In the genomic region with DNA sequence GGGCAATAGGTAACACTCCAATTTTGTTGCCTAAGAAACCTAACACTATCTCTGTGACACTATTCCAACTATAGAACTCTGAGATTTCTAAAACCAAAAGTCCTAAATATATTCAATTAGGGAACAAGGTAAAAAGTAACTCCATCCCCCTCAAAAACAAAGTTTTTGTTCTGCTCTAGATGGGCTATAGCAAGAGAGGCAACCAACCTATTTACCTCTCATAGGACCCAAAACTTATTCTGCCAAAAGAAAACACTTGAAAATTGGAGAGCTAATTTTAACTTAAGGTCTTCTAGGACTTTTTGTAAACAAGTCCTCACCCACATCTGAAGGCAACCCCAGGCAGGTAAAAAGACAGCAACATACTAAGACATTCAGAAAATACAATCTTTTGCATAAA, we compare ENCODE assay signal across 13 cellular contexts. TPM values are rescaled to one million over a fixed set of nuclear protein-coding genes. Genes with fewer than 3 reads are reported as not detected.
DNase-seq lines count a peak whose midpoint lies in the region; ATAC-seq and TF ChIP-seq lines count a peak whose summit lies in the region.
"Had no signal": no experiment of that assay in that cellular context is flagged by ENCODE, and none has a peak within 500 bp of the region (broad histone marks: within the 10 kb centered on the region; RNA-seq: fewer than 3 reads in every experiment).

No MANE protein-coding gene starts in this region.

- peak overlapping the region; percentile 59 to 90 (median 72) for H3K4me3 Mint-ChIP-seq in CD4-positive, CD25-positive, alpha-beta regulatory T cell
- H3K4me3 Mint-ChIP-seq in CD8-positive, alpha-beta memory T cell, result peak overlapping the region; percentile 9 to 71 (median 38)
- H3K4me3 Mint-ChIP-seq in activated naive CD8-positive, alpha-beta T cell treated with anti-CD3 and anti-CD28 coated beads for 36 hours, result peak overlapping the region; percentile 45

- peak overlapping the region; percentile 61 for H3K4me3 ChIP-seq in CD4-positive, CD25-positive, alpha-beta regulatory T cell (ENCODE audit: low read depth, low read length)
- no peak overlapping the region for H3K4me3 ChIP-seq in CD8-positive, alpha-beta memory T cell (ENCODE audit: low read length)
- peak overlapping the region; percentile 3 for H3K4me3 ChIP-seq in neural cell (ENCODE audit: low read length)
- H3K4me3 ChIP-seq: thyroid gland had no signal

- no peak for TF ChIP-seq RAD21 in neural cell (conservative IDR thresholded peaks at IDR 0.05)

- no peak for TF ChIP-seq EP300 in neural cell (conservative IDR thresholded peaks at IDR 0.05; ENCODE audit: poor library complexity, severe bottlenecking)

- no peak overlapping the region for H3K9ac ChIP-seq in neural cell (ENCODE audit: low read length)

- H3K4me1 Mint-ChIP-seq in CD4-positive, CD25-positive, alpha-beta regulatory T cell, result peaks cover 48 to 87% (median 70%) of the 10 kb centered on the region in 4 donors
- peaks cover 75 to 92% (median 87%) of the 10 kb centered on the region in 3 donors for H3K4me1 Mint-ChIP-seq in CD8-positive, alpha-beta memory T cell
- peaks cover 65% of the 10 kb centered on the region for H3K4me1 Mint-ChIP-seq in activated naive CD8-positive, alpha-beta T cell treated with anti-CD3 and anti-CD28 coated beads for 36 hours

- no peak for ATAC-seq in CD4-positive, CD25-positive, alpha-beta regulatory T cell (ENCODE audit: low read depth in 2 of 2)
- no peak for ATAC-seq in GM21717 (IDR thresholded peaks at IDR 0.05; ENCODE audit: unreplicated experiment)

- no peaks in the 10 kb centered on the region for H3K27me3 Mint-ChIP-seq in CD4-positive, CD25-positive, alpha-beta regulatory T cell
- H3K27me3 Mint-ChIP-seq in CD8-positive, alpha-beta memory T cell, result peaks cover 0 to 3% of the 10 kb centered on the region in 2 donors
- peaks cover 3% of the 10 kb centered on the region for H3K27me3 Mint-ChIP-seq in activated naive CD8-positive, alpha-beta T cell treated with anti-CD3 and anti-CD28 coated beads for 36 hours

- no peak for TF ChIP-seq CTCF in neural cell (IDR thresholded peaks at IDR 0.05; ENCODE audit: poor library complexity, severe bottlenecking)

- H3K4me2 ChIP-seq in neural cell (ENCODE audit: low read length), result no peak overlapping the region

- no peaks in the 10 kb centered on the region for H3K9me3 Mint-ChIP-seq in CD4-positive, CD25-positive, alpha-beta regulatory T cell
- H3K9me3 Mint-ChIP-seq in CD8-positive, alpha-beta memory T cell, result no peaks in the 10 kb centered on the region
- H3K9me3 Mint-ChIP-seq in activated naive CD8-positive, alpha-beta T cell treated with anti-CD3 and anti-CD28 coated beads for 36 hours, result no peaks in the 10 kb centered on the region

- H3K27ac ChIP-seq in CD4-positive, CD25-positive, alpha-beta regulatory T cell (ENCODE audit: insufficient read depth, low read length, poor library complexity, severe bottlenecking), result peak overlapping the region; percentile 65
- no peak overlapping the region for H3K27ac ChIP-seq in CD8-positive, alpha-beta memory T cell (ENCODE audit: low read depth, low read length)
- H3K27ac ChIP-seq in neural cell (ENCODE audit: low read length), result no peak overlapping the region
- H3K27ac ChIP-seq: epithelial cell of prostate, thyroid gland had no signal

- no peaks in the 10 kb centered on the region for H3F3A ChIP-seq in neural cell (ENCODE audit: insufficient read depth, low read length, poor library complexity, severe bottlenecking)

- CTCF ChIA-PET in CD8-positive, alpha-beta memory T cell (lab: Charles Lee), result interaction anchor here (1.1 kb wide), 1 partner anchor 13 kb away, joined by 3 read pairs; no protein-coding TSS in a partner anchor

- H2AFZ ChIP-seq in neural cell (ENCODE audit: low read depth, low read length), result no peak overlapping the region

- H3K36me3 Mint-ChIP-seq in CD4-positive, CD25-positive, alpha-beta regulatory T cell, result peaks cover 54% of the 10 kb centered on the region
- peaks cover 20 to 87% (median 30%) of the 10 kb centered on the region in 3 donors for H3K36me3 Mint-ChIP-seq in CD8-positive, alpha-beta memory T cell
- peaks cover 58% of the 10 kb centered on the region for H3K36me3 Mint-ChIP-seq in activated naive CD8-positive, alpha-beta T cell treated with anti-CD3 and anti-CD28 coated beads for 36 hours

- no peaks in the 10 kb centered on the region for H3K27me3 ChIP-seq in CD4-positive, CD25-positive, alpha-beta regulatory T cell (ENCODE audit: control insufficient read depth, insufficient read depth, low read length)
- no peaks in the 10 kb centered on the region for H3K27me3 ChIP-seq in CD8-positive, alpha-beta memory T cell (ENCODE audit: insufficient read depth, low read length, poor library complexity, severe bottlenecking)
- no peaks in the 10 kb centered on the region for H3K27me3 ChIP-seq in neural cell (ENCODE audit: insufficient read depth, low read depth, low read length)
- H3K27me3 ChIP-seq: thyroid gland had no signal

- peaks cover 70% of the 10 kb centered on the region for H4K20me1 ChIP-seq in neural cell (ENCODE audit: insufficient read depth)

- H3K79me2 ChIP-seq in neural cell (replicated peaks; ENCODE audit: insufficient read depth, low read length), result peaks cover 86% of the 10 kb centered on the region

- H3K36me3 ChIP-seq in CD4-positive, CD25-positive, alpha-beta regulatory T cell (ENCODE audit: control insufficient read depth, insufficient read depth, low read length), result peaks cover 94% of the 10 kb centered on the region
- H3K36me3 ChIP-seq in CD8-positive, alpha-beta memory T cell (ENCODE audit: insufficient read depth, low read length), result peaks cover 78% of the 10 kb centered on the region
- H3K36me3 ChIP-seq in neural cell (ENCODE audit: insufficient read depth, low read length), result peaks cover 18% of the 10 kb centered on the region

- H3K9me2 ChIP-seq in neural cell (ENCODE audit: insufficient read depth, low read length), result no peaks in the 10 kb centered on the region

- peaks cover 83% of the 10 kb centered on the region for H3K4me1 ChIP-seq in CD4-positive, CD25-positive, alpha-beta regulatory T cell (ENCODE audit: control insufficient read depth, insufficient read depth, low read length, poor library complexity, severe bottlenecking)
- peaks cover 88% of the 10 kb centered on the region for H3K4me1 ChIP-seq in CD8-positive, alpha-beta memory T cell (ENCODE audit: insufficient read depth, low read length)

- POLR2A ChIA-PET in CD8-positive, alpha-beta memory T cell (lab: Charles Lee), result interaction anchor here (1.6 kb wide), 1 partner anchor 9 kb away, joined by 5 read pairs; no protein-coding TSS in a partner anchor

- peak overlapping the region; percentile 34 to 76 (median 44) for H3K27ac Mint-ChIP-seq in CD4-positive, CD25-positive, alpha-beta regulatory T cell
- H3K27ac Mint-ChIP-seq in CD8-positive, alpha-beta memory T cell, result peak overlapping the region in 7 of 8 donors; percentile 11 to 87 (median 49)
- peak overlapping the region; percentile 61 for H3K27ac Mint-ChIP-seq in activated naive CD8-positive, alpha-beta T cell treated with anti-CD3 and anti-CD28 coated beads for 36 hours

- no peak for DNase-seq in CD4-positive, CD25-positive, alpha-beta regulatory T cell
- no peak for DNase-seq in CD8-positive, alpha-beta memory T cell
- no peak for DNase-seq in activated naive CD8-positive, alpha-beta T cell treated with anti-CD3 and anti-CD28 coated beads for 36 hours
- DNase-seq in HPDE6-E6E7 (ENCODE audit: extremely low spot score) (no peak), HuH-7 (ENCODE audit: low spot score) (no peak)
- DNase-seq: activated CD4-positive, alpha-beta T cell treated with anti-CD3 and anti-CD28 coated beads, Interleukin-2, amount 50 U/mL, for 48 hours; cerebellar nuclear complex; midbrain; NCI-H1930; thyroid gland had no signal

- no peaks in the 10 kb centered on the region for H3K9me3 ChIP-seq in CD4-positive, CD25-positive, alpha-beta regulatory T cell (ENCODE audit: control insufficient read depth in 2 of 2, low read length in 2 of 2)
- H3K9me3 ChIP-seq in CD8-positive, alpha-beta memory T cell (ENCODE audit: low read length), result no peaks in the 10 kb centered on the region
- no peaks in the 10 kb centered on the region for H3K9me3 ChIP-seq in neural cell (ENCODE audit: low read length)
- H3K9me3 ChIP-seq: thyroid gland had no signal

TF ChIP-seq in neural cell, 6 proteins besides CTCF, POLR2A, EP300 and RAD21:
- TF ChIP-seq SMC3 (conservative IDR thresholded peaks at IDR 0.05; ENCODE audit: poor library complexity) (no peak), MXI1 (conservative IDR thresholded peaks at IDR 0.05; ENCODE audit: poor library complexity, severe bottlenecking) (no peak), TAF1 (IDR thresholded peaks at IDR 0.05; ENCODE audit: low read depth) (no peak), EZH2 (IDR thresholded peaks at IDR 0.05; ENCODE audit: borderline replicate concordance, insufficient read depth, low read length, poor library complexity, severe bottlenecking) (no peak)

RNA-seq across cellular contexts. Expression of a gene that starts 7.7 kb away (rescaled TPM):
- total RNA-seq in CD4-positive, CD25-positive, alpha-beta regulatory T cell, result 1,180 TPM
- 100 to 1,000 TPM; 112 to 144 (median 117) TPM for polyA plus RNA-seq in CD4-positive, CD25-positive, alpha-beta regulatory T cell
- 100 to 1,000 TPM; 349 to 352 TPM for total RNA-seq in CD8-positive, alpha-beta memory T cell
- polyA plus RNA-seq in CD8-positive, alpha-beta memory T cell, result 157 TPM
- total RNA-seq in activated naive CD8-positive, alpha-beta T cell treated with anti-CD3 and anti-CD28 coated beads for 36 hours, result 100 to 1,000 TPM; 330 to 349 TPM
- 750 and 839 TPM in 2 replicates for polyA plus RNA-seq in neural cell
- polyA minus RNA-seq in neural cell, result 567 and 581 TPM in 2 replicates

RNA-seq across cellular contexts. Expression of a gene that starts 35.2 kb away (rescaled TPM):
- total RNA-seq in CD4-positive, CD25-positive, alpha-beta regulatory T cell, result 48.8 TPM
- 100 to 1,000 TPM; 295 to 378 (median 363) TPM for polyA plus RNA-seq in CD4-positive, CD25-positive, alpha-beta regulatory T cell
- 100 to 1,000 TPM; 108 to 117 TPM for total RNA-seq in CD8-positive, alpha-beta memory T cell
- polyA plus RNA-seq in CD8-positive, alpha-beta memory T cell, result 358 TPM
- total RNA-seq in activated naive CD8-positive, alpha-beta T cell treated with anti-CD3 and anti-CD28 coated beads for 36 hours, result 100 to 1,000 TPM; 121 to 137 TPM
- polyA plus RNA-seq in neural cell, result 514 and 557 TPM in 2 replicates
- 60.4 and 67.0 TPM in 2 replicates for polyA minus RNA-seq in neural cell

RNA-seq across cellular contexts. Expression of a gene that starts 35.2 kb away (rescaled TPM):
- 21.2 TPM for total RNA-seq in CD4-positive, CD25-positive, alpha-beta regulatory T cell
- polyA plus RNA-seq in CD4-positive, CD25-positive, alpha-beta regulatory T cell, result 10 to 100 TPM; 22.3 to 32.6 (median 25.4) TPM
- total RNA-seq in CD8-positive, alpha-beta memory T cell, result 10 to 100 TPM; 36.4 to 37.7 TPM
- polyA plus RNA-seq in CD8-positive, alpha-beta memory T cell, result 18.8 TPM
- total RNA-seq in activated naive CD8-positive, alpha-beta T cell treated with anti-CD3 and anti-CD28 coated beads for 36 hours, result 10 to 100 TPM; 37.2 to 38.2 TPM
- 55.2 and 67.0 TPM in 2 replicates for polyA plus RNA-seq in neural cell
- 44.9 and 50.4 TPM in 2 replicates for polyA minus RNA-seq in neural cell

RNA-seq across cellular contexts. Expression of a gene that starts 37.4 kb away (rescaled TPM):
- 159 TPM for total RNA-seq in CD4-positive, CD25-positive, alpha-beta regulatory T cell
- polyA plus RNA-seq in CD4-positive, CD25-positive, alpha-beta regulatory T cell, result 100 to 1,000 TPM in 2 of 4 donors, 10 to 100 TPM in 2; 87.3 to 126 (median 100) TPM
- 10 to 100 TPM; 53.9 to 54.3 TPM for total RNA-seq in CD8-positive, alpha-beta memory T cell
- 124 TPM for polyA plus RNA-seq in CD8-positive, alpha-beta memory T cell
- 10 to 100 TPM; 50.2 to 50.6 TPM for total RNA-seq in activated naive CD8-positive, alpha-beta T cell treated with anti-CD3 and anti-CD28 coated beads for 36 hours
- 49.2 and 54.8 TPM in 2 replicates for polyA plus RNA-seq in neural cell
- 44.1 and 54.4 TPM in 2 replicates for polyA minus RNA-seq in neural cell
